In the genomic region with DNA sequence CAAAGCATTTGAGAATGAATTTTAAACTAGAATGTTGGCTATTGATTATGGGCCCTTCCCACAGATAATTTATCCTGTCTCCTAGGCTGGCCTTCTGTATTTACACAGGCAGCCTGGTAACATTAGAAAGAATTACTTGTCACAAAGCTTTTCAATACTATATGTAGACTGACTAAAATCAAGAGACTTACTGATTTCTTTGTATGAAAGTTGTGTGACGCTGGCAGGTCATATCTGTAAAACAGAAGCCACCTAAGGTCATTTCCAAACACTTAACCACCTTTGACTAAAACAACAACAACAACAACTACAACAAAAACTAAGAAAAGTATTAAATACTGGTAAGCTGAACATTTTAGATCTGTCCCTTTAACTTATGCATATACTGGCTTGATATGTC, we compare ENCODE assay signal across 25 cellular contexts.
DNase-seq lines count a peak whose midpoint lies in the region; ATAC-seq and TF ChIP-seq lines count a peak whose summit lies in the region.
"Had no signal": no experiment of that assay in that cellular context is flagged by ENCODE, and none has a peak within 500 bp of the region (broad histone marks: within the 10 kb centered on the region; RNA-seq: fewer than 3 reads in every experiment).

No MANE protein-coding gene starts in this region.

- H3K4ac ChIP-seq in mesendoderm (ENCODE audit: low read depth, low read length): no peak overlapping the region

- no peak overlapping the region for H3K9ac ChIP-seq in mesendoderm (ENCODE audit: low read length)
- H3K9ac ChIP-seq: BLaER1 had no signal

- intact Hi-C loops in sigmoid colon (cut with DNase I): no loop called here

- H3K79me2 ChIP-seq in mesendoderm (ENCODE audit: control insufficient read depth, insufficient read depth, low read length): no peaks in the 10 kb centered on the region

- no peak overlapping the region for H2BK5ac ChIP-seq in mesendoderm (ENCODE audit: low read length)

- peaks cover 2% of the 10 kb centered on the region for H3K9me3 Mint-ChIP-seq in activated CD8-positive, alpha-beta memory T cell treated with anti-CD3 and anti-CD28 coated beads, Interleukin-2, amount 10 ng/mL, durations not matched to agents 7 days and 5 days (ENCODE audit: low read depth)
- no peaks in the 10 kb centered on the region for H3K9me3 Mint-ChIP-seq in activated T-helper 17 cell treated with anti-CD3 and anti-CD28 coated beads, Interleukin-2, amount 50 U/mL, for 72 hours
- H3K9me3 Mint-ChIP-seq in stimulated activated effector memory CD8-positive, alpha-beta T cell treated with anti-CD3 and anti-CD28 coated beads, Interleukin-12 subunit alpha, Interleukin-12 subunit beta, amount 100 ng/mL, for 72 hours: no peaks in the 10 kb centered on the region
- H3K9me3 Mint-ChIP-seq: CD8-positive, alpha-beta memory T cell had no signal

- H3K27me3 ChIP-seq in mesendoderm (ENCODE audit: insufficient read depth, low read length, poor library complexity) (no peaks in the 10 kb centered on the region), sigmoid colon (no peaks in the 10 kb centered on the region)
- H3K27me3 ChIP-seq: BE2C, BLaER1 had no signal

- DNase-seq in activated CD8-positive, alpha-beta memory T cell treated with anti-CD3 and anti-CD28 coated beads, Interleukin-2, amount 10 ng/mL, durations not matched to agents 7 days and 5 days: no peak
- no peak for DNase-seq in activated CD8-positive, alpha-beta memory T cell treated with anti-CD3 and anti-CD28 coated beads for 24 hours
- no peak for DNase-seq in mesendoderm
- DNase-seq in stimulated activated effector memory CD8-positive, alpha-beta T cell treated with anti-CD3 and anti-CD28 coated beads, Interleukin-12 subunit alpha, Interleukin-12 subunit beta, amount 100 ng/mL, for 72 hours (ENCODE audit: low spot score in 2 of 2): no peak
- no peak for DNase-seq in ecto neural progenitor cell (ENCODE audit: low spot score)
- no peak for DNase-seq in sigmoid colon
- DNase-seq: 8988T; ACHN; BE2C; C1 segment of cervical spinal cord; CD4-positive, alpha-beta memory T cell; CD4-positive, CD25-positive, alpha-beta regulatory T cell; CD8-positive, alpha-beta memory T cell; COR-L47; DMS 273 treated with DMSO at 0.1 percent for 48 hours; DMS153; DMS53; DMS79; DND-41; EL; GDM1 had no signal

- no peak overlapping the region for H3K56ac ChIP-seq in mesendoderm (ENCODE audit: low read length)

- no peaks in the 10 kb centered on the region for H3K27me3 Mint-ChIP-seq in activated CD8-positive, alpha-beta memory T cell treated with anti-CD3 and anti-CD28 coated beads, Interleukin-2, amount 10 ng/mL, durations not matched to agents 7 days and 5 days
- H3K27me3 Mint-ChIP-seq in activated T-helper 17 cell treated with anti-CD3 and anti-CD28 coated beads, Interleukin-2, amount 50 U/mL, for 72 hours: no peaks in the 10 kb centered on the region
- H3K27me3 Mint-ChIP-seq: CD4-positive, alpha-beta memory T cell; CD4-positive, CD25-positive, alpha-beta regulatory T cell had no signal

- no peak for TF ChIP-seq EP300 in sigmoid colon (IDR thresholded peaks at IDR 0.05)

- H3K4me3 ChIP-seq in mesendoderm (ENCODE audit: low read length) (no peak overlapping the region), sigmoid colon (no peak overlapping the region)
- H3K4me3 ChIP-seq: BLaER1, GM12878 had no signal

- no peak for TF ChIP-seq CTCF in sigmoid colon (IDR thresholded peaks at IDR 0.05)

- H2AK5ac ChIP-seq in mesendoderm (ENCODE audit: low read length): no peak overlapping the region

- H3K4me1 Mint-ChIP-seq in activated CD8-positive, alpha-beta memory T cell treated with anti-CD3 and anti-CD28 coated beads, Interleukin-2, amount 10 ng/mL, durations not matched to agents 7 days and 5 days: peaks cover 24% of the 10 kb centered on the region
- H3K4me1 Mint-ChIP-seq in activated T-helper 17 cell treated with anti-CD3 and anti-CD28 coated beads, Interleukin-2, amount 50 U/mL, for 72 hours: peaks cover 4% of the 10 kb centered on the region
- H3K4me1 Mint-ChIP-seq in stimulated activated effector memory CD8-positive, alpha-beta T cell treated with anti-CD3 and anti-CD28 coated beads, Interleukin-12 subunit alpha, Interleukin-12 subunit beta, amount 100 ng/mL, for 72 hours: peaks cover 5% of the 10 kb centered on the region
- H3K4me1 Mint-ChIP-seq: CD14-positive monocyte; CD4-positive, alpha-beta memory T cell; CD4-positive, CD25-positive, alpha-beta regulatory T cell; CD8-positive, alpha-beta memory T cell had no signal

- peak overlapping the region; percentile 57 for H2BK15ac ChIP-seq in mesendoderm (replicated peaks; ENCODE audit: low read depth)

- H3K4me1 ChIP-seq in mesendoderm (ENCODE audit: control insufficient read depth, low read depth, low read length) (no peaks in the 10 kb centered on the region), sigmoid colon (peaks cover 0 to 6% (median under 1%) of the 10 kb centered on the region in 4 donors)
- H3K4me1 ChIP-seq: BLaER1 had no signal

- H3K36me3 ChIP-seq in mesendoderm (ENCODE audit: control insufficient read depth, insufficient read depth, low read length): no peaks in the 10 kb centered on the region
- H3K36me3 ChIP-seq in sigmoid colon: no peaks in the 10 kb centered on the region
- H3K36me3 ChIP-seq: BE2C, BLaER1 had no signal

- peak overlapping the region; percentile 54 for H3K27ac Mint-ChIP-seq in activated CD8-positive, alpha-beta memory T cell treated with anti-CD3 and anti-CD28 coated beads, Interleukin-2, amount 10 ng/mL, durations not matched to agents 7 days and 5 days
- H3K27ac Mint-ChIP-seq in activated T-helper 17 cell treated with anti-CD3 and anti-CD28 coated beads, Interleukin-2, amount 50 U/mL, for 72 hours: no peak overlapping the region
- H3K27ac Mint-ChIP-seq in stimulated activated effector memory CD8-positive, alpha-beta T cell treated with anti-CD3 and anti-CD28 coated beads, Interleukin-12 subunit alpha, Interleukin-12 subunit beta, amount 100 ng/mL, for 72 hours: no peak overlapping the region
- H3K27ac Mint-ChIP-seq: CD14-positive monocyte; CD4-positive, alpha-beta memory T cell; CD8-positive, alpha-beta memory T cell had no signal

- H3K36me3 Mint-ChIP-seq in activated CD8-positive, alpha-beta memory T cell treated with anti-CD3 and anti-CD28 coated beads, Interleukin-2, amount 10 ng/mL, durations not matched to agents 7 days and 5 days: peaks cover 10% of the 10 kb centered on the region
- H3K36me3 Mint-ChIP-seq in activated T-helper 17 cell treated with anti-CD3 and anti-CD28 coated beads, Interleukin-2, amount 50 U/mL, for 72 hours (ENCODE audit: low read depth): no peaks in the 10 kb centered on the region
- no peaks in the 10 kb centered on the region for H3K36me3 Mint-ChIP-seq in stimulated activated effector memory CD8-positive, alpha-beta T cell treated with anti-CD3 and anti-CD28 coated beads, Interleukin-12 subunit alpha, Interleukin-12 subunit beta, amount 100 ng/mL, for 72 hours

- TF ChIP-seq POLR2A in sigmoid colon (IDR thresholded peaks at IDR 0.05): no peak

- H3K18ac ChIP-seq in mesendoderm (ENCODE audit: low read length): no peak overlapping the region

- no peak overlapping the region for H3K27ac ChIP-seq in mesendoderm (ENCODE audit: low read depth, low read length)
- no peak overlapping the region for H3K27ac ChIP-seq in sigmoid colon
- H3K27ac ChIP-seq: BLaER1 had no signal

- no CpG with 5 or more reads among the region's 1 CpG for WGBS in mesendoderm (ENCODE audit: extremely low coverage, insufficient coverage, low lambda C conversion rate)
- WGBS in sigmoid colon, 2 donors: 85 to 90% methylated on average over 1 of the region's 1 CpG

- H2BK120ac ChIP-seq in mesendoderm (ENCODE audit: low read depth, low read length): no peak overlapping the region

- no peaks in the 10 kb centered on the region for H3K9me3 ChIP-seq in sigmoid colon
- H3K9me3 ChIP-seq: BE2C, BLaER1 had no signal

- H3K79me1 ChIP-seq in mesendoderm (ENCODE audit: low read length): no peaks in the 10 kb centered on the region

- H4K8ac ChIP-seq in mesendoderm (ENCODE audit: low read depth, low read length): no peak overlapping the region

- no peak overlapping the region for H3K23ac ChIP-seq in mesendoderm (ENCODE audit: low read length)

- H4K5ac ChIP-seq in mesendoderm (ENCODE audit: low read length): no peak overlapping the region

- H3K4me3 Mint-ChIP-seq in activated CD8-positive, alpha-beta memory T cell treated with anti-CD3 and anti-CD28 coated beads, Interleukin-2, amount 10 ng/mL, durations not matched to agents 7 days and 5 days: no peak overlapping the region
- no peak overlapping the region for H3K4me3 Mint-ChIP-seq in activated T-helper 17 cell treated with anti-CD3 and anti-CD28 coated beads, Interleukin-2, amount 50 U/mL, for 72 hours
- no peak overlapping the region for H3K4me3 Mint-ChIP-seq in stimulated activated effector memory CD8-positive, alpha-beta T cell treated with anti-CD3 and anti-CD28 coated beads, Interleukin-12 subunit alpha, Interleukin-12 subunit beta, amount 100 ng/mL, for 72 hours
- H3K4me3 Mint-ChIP-seq: CD14-positive monocyte; CD4-positive, alpha-beta memory T cell; CD4-positive, CD25-positive, alpha-beta regulatory T cell; CD8-positive, alpha-beta memory T cell had no signal

- ATAC-seq in activated CD8-positive, alpha-beta memory T cell treated with anti-CD3 and anti-CD28 coated beads, Interleukin-2, amount 10 ng/mL, durations not matched to agents 7 days and 5 days: peak; percentile 61
- peak; percentile 62 for ATAC-seq in activated T-helper 17 cell treated with anti-CD3 and anti-CD28 coated beads, Interleukin-2, amount 50 U/mL, for 72 hours (replicated peaks)
- peak; percentile 93 for ATAC-seq in stimulated activated effector memory CD8-positive, alpha-beta T cell treated with anti-CD3 and anti-CD28 coated beads, Interleukin-12 subunit alpha, Interleukin-12 subunit beta, amount 100 ng/mL, for 72 hours
- ATAC-seq: GM12878 had no signal

- CTCF ChIA-PET in activated CD8-positive, alpha-beta memory T cell treated with anti-CD3 and anti-CD28 coated beads, Interleukin-2, amount 10 ng/mL, durations not matched to agents 7 days and 5 days (lab: Charles Lee): interaction anchor here (0.9 to 1.2 kb wide), 3 partner anchors 12 to 288 kb away, joined by 3 to 4 read pairs (median 3); no protein-coding TSS in a partner anchor

- H3K4me2 ChIP-seq in mesendoderm (ENCODE audit: low read length): no peak overlapping the region
- H3K4me2 ChIP-seq: BLaER1 had no signal
